In genomic region chr9:36925033-36925432, GRCh38 we compare ENCODE assay signal across 27 cellular contexts.
A peak's percentile ranks its signal among the peaks of the same experiment; 100 is the strongest.
DNase-seq lines count a peak whose midpoint lies in the region; ATAC-seq, FAIRE-seq and TF ChIP-seq lines count a peak whose summit lies in the region.
"Had no signal": no experiment of that assay in that cellular context is flagged by ENCODE, and none has a peak within 500 bp of the region (broad histone marks: within the 10 kb centered on the region; RNA-seq: fewer than 3 reads in every experiment).

No MANE protein-coding gene starts in this region.

- peaks cover 0 to 24% (median 14%) of the 10 kb centered on the region in 5 donors for H3K27me3 Mint-ChIP-seq in naive thymus-derived CD4-positive, alpha-beta T cell

- FAIRE-seq in A549 (lab: Jason Lieb, UNC): no peak
- FAIRE-seq: astrocyte, RCC 7860 had no signal

- no peak overlapping the region for H3K27ac Mint-ChIP-seq in naive thymus-derived CD4-positive, alpha-beta T cell
- H3K27ac Mint-ChIP-seq: activated naive CD8-positive, alpha-beta T cell treated with anti-CD3 and anti-CD28 coated beads for 36 hours; progenitor cell of endocrine pancreas; T-helper 1 cell treated with Interleukin-12 subunit alpha and Interleukin-12 subunit beta and Interleukin-4 antibody, amounts not matched to agents 30 μg/mL and 1 μg/mL, for 36 hours had no signal

- intact Hi-C loops in Panc1 (cut with micrococcal nuclease; ENCODE audit: unreplicated experiment): loop anchor here (2.0 kb wide), 1 partner anchor 50 kb away; no protein-coding TSS in a partner anchor
- intact Hi-C loops in naive thymus-derived CD4-positive, alpha-beta T cell (cut with micrococcal nuclease): loop anchor here in 1 of 2 donors (2.0 kb wide), 1 partner anchor 50 kb away; no protein-coding TSS in a partner anchor

- H3K4me3 ChIP-seq in A549: no peak overlapping the region
- H3K4me3 ChIP-seq in Panc1 (ENCODE audit: low read depth in 2 of 2, low read length in 2 of 2): no peak overlapping the region
- no peak overlapping the region for H3K4me3 ChIP-seq in naive thymus-derived CD4-positive, alpha-beta T cell (ENCODE audit: low read length)
- H3K4me3 ChIP-seq: lung, SJSA1 had no signal

- no TSS peak for BruUV-seq in Panc1 (replicated peaks; lab: Mats Ljungman, UMichigan)

- H3K36me3 ChIP-seq in Panc1 (ENCODE audit: control insufficient read depth, insufficient read depth, low read length): no peaks in the 10 kb centered on the region
- H3K36me3 ChIP-seq in naive thymus-derived CD4-positive, alpha-beta T cell (ENCODE audit: control insufficient read depth in 2 of 3, insufficient read depth in 3 of 3, low read length in 3 of 3): no peaks in the 10 kb centered on the region
- H3K36me3 ChIP-seq: neutrophil, SJSA1 had no signal

- H3K4me3 Mint-ChIP-seq in naive thymus-derived CD4-positive, alpha-beta T cell: no peak overlapping the region
- H3K4me3 Mint-ChIP-seq: activated naive CD8-positive, alpha-beta T cell treated with anti-CD3 and anti-CD28 coated beads for 36 hours; CD14-positive monocyte had no signal

- in situ Hi-C loops in Panc1 (cut with HindIII; ENCODE audit: low pct_unique_long_range_greater_than_20kb, low sequenced_read_pairs): no loop called here

- DNase-seq in A549 (ENCODE audit: low read depth in 1 of 2, low spot score in 1 of 2) (peak in 1 of 2 experiments; percentile 19), Panc1 (ENCODE audit: low read depth, low spot score) (no peak), islet precursor cell (peak; percentile 66), superior temporal gyrus (ENCODE audit: extremely low spot score) (no peak)
- no peak for DNase-seq in naive thymus-derived CD4-positive, alpha-beta T cell
- DNase-seq in NK-92 treated with Interleukin-12 subunit alpha and Interleukin-12 subunit beta, amount 100 ng/mL, for 24 hours (lab: John Stamatoyannopoulos, UW): no peak
- no peak for DNase-seq in activated CD4-positive, alpha-beta T cell treated with anti-CD3 and anti-CD28 coated beads, Interleukin-2, amount 50 U/mL, for 4 hours
- DNase-seq: activated CD4-positive, alpha-beta T cell treated with anti-CD3 and anti-CD28 coated beads for 4 hours; activated naive CD8-positive, alpha-beta T cell treated with anti-CD3 and anti-CD28 coated beads for 36 hours; activated T-cell treated with anti-CD3 and anti-CD28 coated beads, Interleukin-2, amount 50 U/mL, for 48 hours; GDM1; glutamatergic neuron; GOT3; MV-4-11; NCI-H524; stimulated activated CD4-positive, alpha-beta T cell treated with anti-CD3 and anti-CD28 coated beads, Interleukin-15, amount 100 ng/mL, for 24 hours had no signal

- H3K9me3 Mint-ChIP-seq in naive thymus-derived CD4-positive, alpha-beta T cell: peaks cover 0 to 2% (median 0%) of the 10 kb centered on the region in 11 donors
- H3K9me3 Mint-ChIP-seq: activated naive CD8-positive, alpha-beta T cell treated with anti-CD3 and anti-CD28 coated beads for 36 hours; T-helper 1 cell treated with Interleukin-12 subunit alpha and Interleukin-12 subunit beta and Interleukin-4 antibody, amounts not matched to agents 30 μg/mL and 1 μg/mL, for 36 hours had no signal

- H3K4me1 ChIP-seq in A549 (peaks cover 56% of the 10 kb centered on the region), Panc1 (ENCODE audit: control insufficient read depth, insufficient read depth, low read length) (peaks cover 51% of the 10 kb centered on the region)
- no peaks in the 10 kb centered on the region for H3K4me1 ChIP-seq in naive thymus-derived CD4-positive, alpha-beta T cell (ENCODE audit: control insufficient read depth in 2 of 2, insufficient read depth in 2 of 2, low read length in 2 of 2)

- WGBS in A549 (ENCODE audit: missing lambda C conversion rate): 64% methylated on average over 2 of the region's 3 CpGs

- H3K27ac ChIP-seq in A549: peak overlapping the region; percentile 39 to 75
- H3K27ac ChIP-seq in Panc1 (ENCODE audit: low read length): peak overlapping the region; percentile 64
- no peak overlapping the region for H3K27ac ChIP-seq in naive thymus-derived CD4-positive, alpha-beta T cell (ENCODE audit: low read depth, low read length)
- H3K27ac ChIP-seq: KMS-11, neutrophil, SJSA1 had no signal

- H3K4me2 ChIP-seq in A549: peak overlapping the region; percentile 61
- H3K4me2 ChIP-seq: KMS-11 had no signal

- no peak for TF ChIP-seq POLR2A in A549 (IDR thresholded peaks at IDR 0.05; ENCODE audit: low read length)
- peak; percentile 1 for TF ChIP-seq POLR2A in GM15510 (IDR thresholded peaks at IDR 0.05; ENCODE audit: borderline replicate concordance, extremely low read depth, insufficient read length)

- POLR2A ChIA-PET in A549 (lab: Yijun Ruan, JAX) (no interaction called here), Panc1 (lab: Charles Lee) (no interaction called here)
- POLR2A ChIA-PET in naive thymus-derived CD4-positive, alpha-beta T cell (lab: Charles Lee): no interaction called here

- H3K4me1 Mint-ChIP-seq in naive thymus-derived CD4-positive, alpha-beta T cell: peaks cover 0 to 45% (median 0%) of the 10 kb centered on the region in 7 donors
- H3K4me1 Mint-ChIP-seq: CD14-positive monocyte had no signal

- CTCF ChIA-PET in A549 (lab: Yijun Ruan, JAX): interaction anchor here (0.6 to 2.2 kb wide), 3 partner anchors 12 to 474 kb away, joined by 3 to 8 read pairs (median 5); no protein-coding TSS in a partner anchor
- CTCF ChIA-PET in Panc1 (lab: Charles Lee): no interaction called here
- CTCF ChIA-PET in naive thymus-derived CD4-positive, alpha-beta T cell (lab: Charles Lee): no interaction called here

- no peaks in the 10 kb centered on the region for H3K27me3 ChIP-seq in Panc1 (ENCODE audit: control insufficient read depth, insufficient read depth, low read length)
- H3K27me3 ChIP-seq in naive thymus-derived CD4-positive, alpha-beta T cell (ENCODE audit: control insufficient read depth in 2 of 2, insufficient read depth in 2 of 2, low read length in 2 of 2): no peaks in the 10 kb centered on the region
- H3K27me3 ChIP-seq: SJSA1 had no signal

- TF ChIP-seq CTCF in A549 (IDR thresholded peaks at IDR 0.05) (no peak), Panc1 (IDR thresholded peaks at IDR 0.05) (no peak)

- no peak; a peak in 3 of 6 replicates for ATAC-seq in A549
- no peak for ATAC-seq in Panc1
- no peak for ATAC-seq in naive thymus-derived CD4-positive, alpha-beta T cell
- ATAC-seq: sciatic nerve had no signal

- no peaks in the 10 kb centered on the region for H3K36me3 Mint-ChIP-seq in naive thymus-derived CD4-positive, alpha-beta T cell
- H3K36me3 Mint-ChIP-seq: activated naive CD8-positive, alpha-beta T cell treated with anti-CD3 and anti-CD28 coated beads for 36 hours; CD14-positive monocyte had no signal

- no peak for TF ChIP-seq RAD21 in A549 (conservative IDR thresholded peaks at IDR 0.05 in 1 of 2, IDR thresholded peaks at IDR 0.05 in 1 of 2)

- H3K9me3 ChIP-seq in A549 (no peaks in the 10 kb centered on the region), Panc1 (ENCODE audit: control insufficient read depth, insufficient read depth, low read depth, low read length) (no peaks in the 10 kb centered on the region)
- no peaks in the 10 kb centered on the region for H3K9me3 ChIP-seq in naive thymus-derived CD4-positive, alpha-beta T cell (ENCODE audit: control insufficient read depth in 2 of 3, low read length in 3 of 3)
- H3K9me3 ChIP-seq: neutrophil, SJSA1 had no signal

- no peak for TF ChIP-seq EP300 in A549 (IDR thresholded peaks at IDR 0.05)

TF ChIP-seq in A549, 52 proteins besides CTCF, POLR2A, EP300 and RAD21:
- TF ChIP-seq FOSL2 (IDR thresholded peaks at IDR 0.05) (no peak), FOSL2 (CRISPR knock-in tag; IDR thresholded peaks at IDR 0.05) (no peak), MAX (IDR thresholded peaks at IDR 0.05) (peak; percentile 19; the same call in 1 of the 2 replicates)
